In the genomic region with DNA sequence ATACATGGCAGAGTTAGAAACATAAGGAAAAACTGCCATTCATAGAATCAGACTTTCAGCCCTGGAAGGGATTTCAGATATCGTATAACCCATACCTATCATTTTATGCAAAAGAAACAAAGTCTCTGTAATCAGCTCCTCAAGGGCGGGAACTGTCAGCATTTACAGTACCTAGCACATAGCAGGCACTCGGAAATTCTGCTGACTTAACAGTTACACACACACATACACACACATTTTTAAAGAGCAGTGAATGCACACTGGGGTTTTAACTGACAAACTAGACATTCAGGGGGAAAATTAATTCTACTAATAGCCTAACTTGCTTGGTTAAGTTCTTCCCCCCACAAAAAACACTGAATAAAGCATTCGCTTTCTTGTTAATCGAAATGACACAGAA, we compare ENCODE assay signal across 1 cellular context.
TF ChIP-seq lines count a peak whose summit lies in the region.

No MANE protein-coding gene starts in this region.

TF ChIP-seq in IMR-90, 13 proteins besides CTCF, POLR2A, EP300 and RAD21:
- TF ChIP-seq MAFK (IDR thresholded peaks at IDR 0.05; ENCODE audit: low read depth, low read length) = peak; percentile 86
- TF ChIP-seq SMC3 (IDR thresholded peaks at IDR 0.05; ENCODE audit: low read depth, low read length) = no peak
TF ChIP-seq in IMR-90: peak in this region for 1.
